In genomic region chr15:99692825-99693224, GRCh38 we compare ENCODE assay signal across 28 cellular contexts. TPM values are rescaled to one million over a fixed set of nuclear protein-coding genes. Genes with fewer than 3 reads are reported as not detected.
DNase-seq lines count a peak whose midpoint lies in the region; ATAC-seq and TF ChIP-seq lines count a peak whose summit lies in the region.
"Had no signal": no experiment of that assay in that cellular context is flagged by ENCODE, and none has a peak within 500 bp of the region (broad histone marks: within the 10 kb centered on the region; RNA-seq: fewer than 3 reads in every experiment).

No MANE protein-coding gene starts in this region.

- H3K27ac ChIP-seq in cardiac muscle cell (peak overlapping the region; percentile 79), PC-3 (ENCODE audit: low read length) (no peak overlapping the region), upper lobe of right lung (no peak overlapping the region), neural progenitor cell (no peak overlapping the region)
- H3K27ac ChIP-seq: esophagus squamous epithelium, hepatocyte, tibial nerve had no signal

- H3K27me3 Mint-ChIP-seq in neural progenitor cell (ENCODE audit: insufficient read depth, low read depth): no peaks in the 10 kb centered on the region
- H3K27me3 Mint-ChIP-seq: activated CD8-positive, alpha-beta T cell treated with anti-CD3 and anti-CD28 coated beads for 36 hours; activated naive CD4-positive, alpha-beta T cell treated with anti-CD3 and anti-CD28 coated beads, Interleukin-2, amount 50 U/mL, for 24 hours; activated T-helper 17 cell treated with anti-CD3 and anti-CD28 coated beads, Interleukin-2, amount 50 U/mL, for 72 hours; CD4-positive, alpha-beta T cell; dendritic cell treated with granulocyte-macrophage colony-stimulating factor and Interleukin-4, amounts not matched to agents 40 ng/mL and 50 ng/mL, for 4 days; naive thymus-derived CD4-positive, alpha-beta T cell; T-helper 17 cell had no signal

- H3K27ac Mint-ChIP-seq in neural progenitor cell: no peak overlapping the region
- H3K27ac Mint-ChIP-seq: activated CD8-positive, alpha-beta T cell treated with anti-CD3 and anti-CD28 coated beads for 36 hours; activated naive CD4-positive, alpha-beta T cell treated with anti-CD3 and anti-CD28 coated beads, Interleukin-2, amount 50 U/mL, for 24 hours; activated T-helper 17 cell treated with anti-CD3 and anti-CD28 coated beads, Interleukin-2, amount 50 U/mL, for 72 hours; CD4-positive, alpha-beta T cell; dendritic cell treated with granulocyte-macrophage colony-stimulating factor and Interleukin-4, amounts not matched to agents 40 ng/mL and 50 ng/mL, for 4 days; endodermal cell; T-helper 17 cell had no signal

- CTCF ChIA-PET in PC-3 (lab: Charles Lee): no interaction called here

- H3K36me3 ChIP-seq in cardiac muscle cell: peaks cover 61% of the 10 kb centered on the region
- H3K36me3 ChIP-seq in PC-3 (ENCODE audit: low read depth, low read length): peaks cover 9% of the 10 kb centered on the region; the same call in 1 of the 2 replicates
- peaks cover 68% of the 10 kb centered on the region for H3K36me3 ChIP-seq in upper lobe of right lung
- peaks cover 5% of the 10 kb centered on the region for H3K36me3 ChIP-seq in neural progenitor cell

- H3K9me3 ChIP-seq in cardiac muscle cell (ENCODE audit: low read depth): no peaks in the 10 kb centered on the region
- H3K9me3 ChIP-seq in PC-3 (ENCODE audit: low read length): no peaks in the 10 kb centered on the region
- H3K9me3 ChIP-seq in upper lobe of right lung: no peaks in the 10 kb centered on the region
- no peaks in the 10 kb centered on the region for H3K9me3 ChIP-seq in neural progenitor cell (ENCODE audit: low read depth)
- H3K9me3 ChIP-seq: esophagus squamous epithelium, tibial nerve had no signal

- H3K4me2 ChIP-seq in PC-3 (ENCODE audit: low read length) (no peak overlapping the region), neural progenitor cell (no peak overlapping the region)
- H3K4me2 ChIP-seq: hepatocyte, smooth muscle cell had no signal

- no peak for ATAC-seq in Right ventricle myocardium superior (ENCODE audit: poor library complexity)
- no peak; the same call in 1 of the 2 replicates for ATAC-seq in PC-3
- peak; percentile 36 for ATAC-seq in left ventricle myocardium superior
- ATAC-seq in upper lobe of right lung: peak; percentile 24
- ATAC-seq: activated CD8-positive, alpha-beta T cell treated with anti-CD3 and anti-CD28 coated beads for 36 hours; activated T-helper 17 cell treated with anti-CD3 and anti-CD28 coated beads, Interleukin-2, amount 50 U/mL, for 72 hours; HepG2; left colon; naive thymus-derived CD4-positive, alpha-beta T cell; T-helper 17 cell had no signal

- H3F3A ChIP-seq in PC-3 (ENCODE audit: low read length, unreplicated experiment) (no peaks in the 10 kb centered on the region), neural progenitor cell (ENCODE audit: low read depth) (no peaks in the 10 kb centered on the region)

- no peaks in the 10 kb centered on the region for H3K9me3 Mint-ChIP-seq in neural progenitor cell
- H3K9me3 Mint-ChIP-seq: activated CD8-positive, alpha-beta T cell treated with anti-CD3 and anti-CD28 coated beads for 36 hours; activated naive CD4-positive, alpha-beta T cell treated with anti-CD3 and anti-CD28 coated beads, Interleukin-2, amount 50 U/mL, for 24 hours; activated T-helper 17 cell treated with anti-CD3 and anti-CD28 coated beads, Interleukin-2, amount 50 U/mL, for 72 hours; CD4-positive, alpha-beta T cell; dendritic cell treated with granulocyte-macrophage colony-stimulating factor and Interleukin-4, amounts not matched to agents 40 ng/mL and 50 ng/mL, for 4 days; endodermal cell; naive thymus-derived CD4-positive, alpha-beta T cell had no signal

- peaks cover 21% of the 10 kb centered on the region for H3K4me1 ChIP-seq in cardiac muscle cell (ENCODE audit: low read depth)
- no peaks in the 10 kb centered on the region for H3K4me1 ChIP-seq in PC-3 (ENCODE audit: insufficient read depth, low read length)
- H3K4me1 ChIP-seq in upper lobe of right lung: no peaks in the 10 kb centered on the region
- H3K4me1 ChIP-seq in neural progenitor cell: no peaks in the 10 kb centered on the region
- H3K4me1 ChIP-seq: esophagus squamous epithelium, tibial nerve had no signal

- no peaks in the 10 kb centered on the region for H3K9me2 ChIP-seq in PC-3 (replicated peaks; ENCODE audit: low read length)

- H3K4me3 Mint-ChIP-seq in neural progenitor cell: no peak overlapping the region
- H3K4me3 Mint-ChIP-seq: activated CD8-positive, alpha-beta T cell treated with anti-CD3 and anti-CD28 coated beads for 36 hours; activated naive CD4-positive, alpha-beta T cell treated with anti-CD3 and anti-CD28 coated beads, Interleukin-2, amount 50 U/mL, for 24 hours; activated T-helper 17 cell treated with anti-CD3 and anti-CD28 coated beads, Interleukin-2, amount 50 U/mL, for 72 hours; CD4-positive, alpha-beta T cell; dendritic cell treated with granulocyte-macrophage colony-stimulating factor and Interleukin-4, amounts not matched to agents 40 ng/mL and 50 ng/mL, for 4 days; endodermal cell; naive thymus-derived CD4-positive, alpha-beta T cell; T-helper 17 cell had no signal

- H4K20me1 ChIP-seq in PC-3 (ENCODE audit: low read length) (no peaks in the 10 kb centered on the region), neural progenitor cell (ENCODE audit: low read depth) (no peaks in the 10 kb centered on the region)

- H3K4me3 ChIP-seq in cardiac muscle cell: no peak overlapping the region
- H3K4me3 ChIP-seq in PC-3 (ENCODE audit: low read length): no peak overlapping the region
- H3K4me3 ChIP-seq in upper lobe of right lung: no peak overlapping the region
- no peak overlapping the region for H3K4me3 ChIP-seq in neural progenitor cell
- H3K4me3 ChIP-seq: esophagus squamous epithelium, hepatocyte, smooth muscle cell, tibial nerve had no signal

- peaks cover 46% of the 10 kb centered on the region for H3K36me3 Mint-ChIP-seq in neural progenitor cell

- H3K27me3 ChIP-seq in cardiac muscle cell (no peaks in the 10 kb centered on the region), PC-3 (ENCODE audit: low read length) (no peaks in the 10 kb centered on the region), upper lobe of right lung (no peaks in the 10 kb centered on the region), neural progenitor cell (no peaks in the 10 kb centered on the region)
- H3K27me3 ChIP-seq: esophagus squamous epithelium, hepatocyte, tibial nerve had no signal

- H2AFZ ChIP-seq in PC-3 (ENCODE audit: low read length) (no peak overlapping the region), neural progenitor cell (replicated peaks) (no peak overlapping the region)
- H2AFZ ChIP-seq: hepatocyte had no signal

- H3K9ac ChIP-seq in PC-3 (ENCODE audit: low read length) (no peak overlapping the region), neural progenitor cell (no peak overlapping the region)

- POLR2A ChIA-PET in PC-3 (lab: Charles Lee; ENCODE audit: unreplicated experiment): no interaction called here

- no TSS peak for BruUV-seq in PC-3 (replicated peaks; lab: Mats Ljungman, UMichigan)

- intact Hi-C loops in Right ventricle myocardium superior (cut with DNase I): no loop called here
- intact Hi-C loops in PC-3 (cut with micrococcal nuclease): no loop called here
- intact Hi-C loops in left ventricle myocardium superior (cut with micrococcal nuclease): loop anchor here (10.0 kb wide), 1 partner anchor 118 kb away; no protein-coding TSS in a partner anchor
- intact Hi-C loops in upper lobe of right lung (cut with DNase I): no loop called here

- DNase-seq in cardiac muscle cell (ENCODE audit: low read depth in 1 of 2, low spot score in 1 of 2) (no peak), Right ventricle myocardium superior (no peak), PC-3 (peak; percentile 36), left ventricle myocardium superior (no peak), upper lobe of right lung (no peak), neural progenitor cell (ENCODE audit: low spot score) (no peak), NCI-H2171 treated with DMSO at 0.1 percent for 48 hours (lab: John Stamatoyannopoulos, UW) (no peak), activated gamma-delta T cell treated with Interleukin-2 at 50 U/mL for 16 hours (no peak)
- DNase-seq: activated CD8-positive, alpha-beta T cell treated with anti-CD3 and anti-CD28 coated beads for 36 hours; anterior cingulate cortex; CD4-positive, alpha-beta T cell; central memory CD4-positive, alpha-beta T cell; endodermal cell; esophagus squamous epithelium; left colon; naive thymus-derived CD4-positive, alpha-beta T cell; NCI-H1092; NCI-H1694 treated with DMSO at 0.1 percent for 48 hours; NCI-H526; stimulated activated CD4-positive, alpha-beta T cell treated with anti-CD3 and anti-CD28 coated beads, Interleukin-2, amount 100 ng/mL, for 24 hours; T-helper 17 cell had no signal

- H3K4me1 Mint-ChIP-seq in neural progenitor cell: no peaks in the 10 kb centered on the region
- H3K4me1 Mint-ChIP-seq: activated naive CD4-positive, alpha-beta T cell treated with anti-CD3 and anti-CD28 coated beads, Interleukin-2, amount 50 U/mL, for 24 hours; activated T-helper 17 cell treated with anti-CD3 and anti-CD28 coated beads, Interleukin-2, amount 50 U/mL, for 72 hours; endodermal cell had no signal

- H3K79me2 ChIP-seq in PC-3 (ENCODE audit: low read length): no peaks in the 10 kb centered on the region
- H3K79me2 ChIP-seq in neural progenitor cell (ENCODE audit: low read depth): no peaks in the 10 kb centered on the region
- H3K79me2 ChIP-seq: hepatocyte had no signal

- TF ChIP-seq CTCF in cardiac muscle cell (IDR thresholded peaks at IDR 0.05; ENCODE audit: low read depth, low read length): no peak
- no peak for TF ChIP-seq CTCF in PC-3 (conservative IDR thresholded peaks at IDR 0.05; ENCODE audit: low read depth, low read length)
- TF ChIP-seq CTCF in upper lobe of right lung (IDR thresholded peaks at IDR 0.05): no peak
- no peak for TF ChIP-seq CTCF in neural progenitor cell (IDR thresholded peaks at IDR 0.05)

RNA-seq across cellular contexts. Expression of gene LYSMD4, which starts 40.4 kb away (rescaled TPM):
- total RNA-seq in cardiac muscle cell: 21.2 and 21.9 TPM in 2 replicates
- polyA plus RNA-seq in cardiac muscle cell: 24.0 and 24.4 TPM in 2 replicates
- 9.8 TPM for total RNA-seq in Right ventricle myocardium superior
- total RNA-seq in PC-3 (2014; rRNA removed): 7.8 and 8.9 TPM in 2 replicates
- total RNA-seq in left ventricle myocardium superior: 10.1 TPM
- 9.1 TPM for total RNA-seq in upper lobe of right lung
- 11.7 and 16.3 TPM in 2 replicates for total RNA-seq in neural progenitor cell (ENCODE audit: low replicate concordance)

Comparison
In these comparisons a context has a peak if more than half of its experiments do, and no peak if none do; other contexts are left out.
1. ATAC-seq: peak in left ventricle myocardium superior (single experiment) and upper lobe of right lung (single experiment); none in Right ventricle myocardium superior (single experiment) and PC-3 (single experiment).